In genomic region chr4:68797618-68798017, GRCh38 we compare ENCODE assay signal across 23 cellular contexts. TPM values are rescaled to one million over a fixed set of nuclear protein-coding genes. Genes with fewer than 3 reads are reported as not detected.
"Had no signal": no experiment of that assay in that cellular context is flagged by ENCODE, and none has a peak within 500 bp of the region (broad histone marks: within the 10 kb centered on the region; RNA-seq: fewer than 3 reads in every experiment).

No MANE protein-coding gene starts in this region.

- H3K27ac ChIP-seq: brain microvascular endothelial cell, colonic mucosa, foreskin keratinocyte, hepatocyte, left lung, ovary, stomach, vagina, WERI-Rb-1 had no signal

- H3K36me3 Mint-ChIP-seq: activated naive CD8-positive, alpha-beta T cell treated with anti-CD3 and anti-CD28 coated beads, Interleukin-2, amount 10 ng/mL, durations not matched to agents 7 days and 5 days; stimulated activated effector memory CD8-positive, alpha-beta T cell treated with anti-CD3 and anti-CD28 coated beads, Interleukin-12 subunit alpha, Interleukin-12 subunit beta, amount 100 ng/mL, for 72 hours had no signal

- H3K4me3 Mint-ChIP-seq: activated naive CD8-positive, alpha-beta T cell treated with anti-CD3 and anti-CD28 coated beads, Interleukin-2, amount 10 ng/mL, durations not matched to agents 7 days and 5 days; activated T-helper 17 cell treated with anti-CD3 and anti-CD28 coated beads, Interleukin-2, amount 50 U/mL, for 72 hours; central memory CD8-positive, alpha-beta T cell; stimulated activated effector memory CD8-positive, alpha-beta T cell treated with anti-CD3 and anti-CD28 coated beads, Interleukin-12 subunit alpha, Interleukin-12 subunit beta, amount 100 ng/mL, for 72 hours had no signal

- H3K4me2 ChIP-seq: hepatocyte had no signal

- H3K4me3 ChIP-seq: colonic mucosa, hepatocyte, left lung, ovary, stomach, vagina had no signal

- H3K27me3 ChIP-seq: brain microvascular endothelial cell, colonic mucosa, hepatocyte, left lung, ovary, stomach, vagina had no signal

- H3K27ac Mint-ChIP-seq: activated naive CD8-positive, alpha-beta T cell treated with anti-CD3 and anti-CD28 coated beads, Interleukin-2, amount 10 ng/mL, durations not matched to agents 7 days and 5 days; activated T-helper 17 cell treated with anti-CD3 and anti-CD28 coated beads, Interleukin-2, amount 50 U/mL, for 72 hours; stimulated activated effector memory CD8-positive, alpha-beta T cell treated with anti-CD3 and anti-CD28 coated beads, Interleukin-12 subunit alpha, Interleukin-12 subunit beta, amount 100 ng/mL, for 72 hours had no signal

- ATAC-seq: activated T-helper 17 cell treated with anti-CD3 and anti-CD28 coated beads, Interleukin-2, amount 50 U/mL, for 72 hours; foreskin keratinocyte; left lung; sciatic nerve; stimulated activated effector memory CD8-positive, alpha-beta T cell treated with anti-CD3 and anti-CD28 coated beads, Interleukin-12 subunit alpha, Interleukin-12 subunit beta, amount 100 ng/mL, for 72 hours had no signal

- H3K27me3 Mint-ChIP-seq: activated naive CD8-positive, alpha-beta T cell treated with anti-CD3 and anti-CD28 coated beads, Interleukin-2, amount 10 ng/mL, durations not matched to agents 7 days and 5 days; activated T-helper 17 cell treated with anti-CD3 and anti-CD28 coated beads, Interleukin-2, amount 50 U/mL, for 72 hours; central memory CD8-positive, alpha-beta T cell had no signal

- H3K9me3 ChIP-seq: colonic mucosa, left lung, ovary, stomach, vagina had no signal

- DNase-seq: activated CD4-positive, alpha-beta T cell treated with anti-CD3 and anti-CD28 coated beads, Interleukin-2, amount 50 U/mL, for 48 hours; activated naive CD4-positive, alpha-beta T cell treated with Interleukin-2 at 50 U/mL for 16 hours; activated naive CD8-positive, alpha-beta T cell treated with anti-CD3 and anti-CD28 coated beads, Interleukin-2, amount 10 ng/mL, durations not matched to agents 7 days and 5 days; brain microvascular endothelial cell; colonic mucosa; foreskin keratinocyte; islet precursor cell; left lung; ovary; stimulated activated CD4-positive, alpha-beta T cell treated with anti-CD3 and anti-CD28 coated beads, Interleukin-4, amount 100 ng/mL, for 24 hours; stomach; T-helper 2 cell; trophoblast cell; WERI-Rb-1 had no signal

- H3K4me1 ChIP-seq: colonic mucosa, foreskin keratinocyte, left lung, stomach, vagina had no signal

- H2AFZ ChIP-seq: hepatocyte had no signal

- H3K79me2 ChIP-seq: hepatocyte had no signal

- H3K4me1 Mint-ChIP-seq: activated naive CD8-positive, alpha-beta T cell treated with anti-CD3 and anti-CD28 coated beads, Interleukin-2, amount 10 ng/mL, durations not matched to agents 7 days and 5 days; activated T-helper 17 cell treated with anti-CD3 and anti-CD28 coated beads, Interleukin-2, amount 50 U/mL, for 72 hours; central memory CD8-positive, alpha-beta T cell; stimulated activated effector memory CD8-positive, alpha-beta T cell treated with anti-CD3 and anti-CD28 coated beads, Interleukin-12 subunit alpha, Interleukin-12 subunit beta, amount 100 ng/mL, for 72 hours had no signal

- H3K9me3 Mint-ChIP-seq: activated naive CD8-positive, alpha-beta T cell treated with anti-CD3 and anti-CD28 coated beads, Interleukin-2, amount 10 ng/mL, durations not matched to agents 7 days and 5 days; activated T-helper 17 cell treated with anti-CD3 and anti-CD28 coated beads, Interleukin-2, amount 50 U/mL, for 72 hours; stimulated activated effector memory CD8-positive, alpha-beta T cell treated with anti-CD3 and anti-CD28 coated beads, Interleukin-12 subunit alpha, Interleukin-12 subunit beta, amount 100 ng/mL, for 72 hours had no signal

- H3K36me3 ChIP-seq: brain microvascular endothelial cell, colonic mucosa, left lung, ovary, stomach, vagina, WERI-Rb-1 had no signal

RNA-seq across cellular contexts. Expression of gene UGT2B10, which starts 18.2 kb away (rescaled TPM):
- total RNA-seq: activated naive CD8-positive, alpha-beta T cell treated with anti-CD3 and anti-CD28 coated beads, Interleukin-2, amount 10 ng/mL, durations not matched to agents 7 days and 5 days; activated T-helper 17 cell treated with anti-CD3 and anti-CD28 coated beads, Interleukin-2, amount 50 U/mL, for 72 hours; epithelial cell of proximal tubule; fibroblast of lung; foreskin keratinocyte; left lung; sciatic nerve; temporal lobe; vagina had no signal
